ENCODE assay signal across 26 cellular contexts in the genomic region with DNA sequence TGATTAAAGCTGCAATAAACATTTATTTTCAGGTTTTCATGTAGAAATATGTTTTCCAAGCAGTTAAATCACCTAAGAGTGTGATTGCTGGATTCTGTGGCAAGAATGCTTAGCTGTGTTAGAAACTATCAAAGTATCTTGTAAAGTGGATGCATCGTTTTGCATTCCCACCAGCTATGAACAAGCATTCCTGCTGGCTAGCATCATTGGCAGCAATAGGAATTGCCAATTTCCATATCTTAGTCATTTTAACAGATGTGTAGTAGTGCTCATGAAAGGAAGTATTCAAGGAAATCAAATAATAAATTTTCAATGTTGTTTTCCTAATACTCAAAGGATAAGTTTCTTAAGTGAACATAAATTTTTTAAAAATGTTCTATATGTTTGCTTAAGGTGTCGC.
DNase-seq lines count a peak whose midpoint lies in the region; ATAC-seq, FAIRE-seq and TF ChIP-seq lines count a peak whose summit lies in the region.
"Had no signal": no experiment of that assay in that cellular context is flagged by ENCODE, and none has a peak within 500 bp of the region (broad histone marks: within the 10 kb centered on the region; RNA-seq: fewer than 3 reads in every experiment).

No MANE protein-coding gene starts in this region.

- H3K4me1 ChIP-seq in kidney (ENCODE audit: control insufficient read depth in 1 of 2, insufficient read depth in 1 of 2, low read depth in 1 of 2, low read length in 2 of 2) (no peaks in the 10 kb centered on the region), hepatocyte (ENCODE audit: insufficient read depth) (no peaks in the 10 kb centered on the region)
- H3K4me1 ChIP-seq: suprapubic skin had no signal

- no peak overlapping the region for H3K9ac ChIP-seq in kidney (ENCODE audit: low read length in 2 of 2)

- intact Hi-C loops in kidney (cut with DNase I) = no loop called here

- no peak overlapping the region for H3K4me2 ChIP-seq in hepatocyte

- FAIRE-seq in bronchial epithelial cell (lab: Jason Lieb, UNC) = no peak
- FAIRE-seq in kidney (lab: Jason Lieb, UNC) = peak; percentile 21
- FAIRE-seq: G401.6, GM12892 had no signal

- no peak overlapping the region for H3K27ac ChIP-seq in kidney (ENCODE audit: low read depth in 2 of 2, low read length in 2 of 2)
- H3K27ac ChIP-seq in hepatocyte = no peak overlapping the region
- H3K27ac ChIP-seq: skin epidermis, suprapubic skin had no signal

- H3K27me3 ChIP-seq in bronchial epithelial cell (ENCODE audit: control insufficient read depth, insufficient read depth, low read length) = no peaks in the 10 kb centered on the region
- H3K27me3 ChIP-seq in hepatocyte = no peaks in the 10 kb centered on the region
- H3K27me3 ChIP-seq: suprapubic skin had no signal

- H4K20me1 ChIP-seq in hepatocyte (ENCODE audit: insufficient read depth, poor library complexity, severe bottlenecking) = no peaks in the 10 kb centered on the region

- ATAC-seq in HG03354 (IDR thresholded peaks at IDR 0.05; ENCODE audit: poor library complexity, severe bottlenecking, unreplicated experiment) = no peak
- ATAC-seq: activated CD8-positive, alpha-beta T cell treated with anti-CD3 and anti-CD28 coated beads, Interleukin-2, amount 10 ng/mL, durations not matched to agents 7 days and 5 days; activated T-cell treated with anti-CD3 and anti-CD28 coated beads, Interleukin-2, amount 50 U/mL, for 72 hours; natural killer cell treated with Interleukin-12 subunit alpha and Interleukin-12 subunit beta and Interleukin-15 and Interleukin-18, amount 100 ng/mL, for 72 hours; T-helper 17 cell had no signal

- peak; percentile 15 for DNase-seq in AG20443 (ENCODE audit: low spot score)
- DNase-seq in M059J (ENCODE audit: low read depth) = peak; percentile 19
- DNase-seq in bronchial epithelial cell (ENCODE audit: low read depth) = peak; percentile 12
- DNase-seq in kidney = no peak
- no peak for DNase-seq in NK-92 treated with Interleukin-12 subunit alpha and Interleukin-12 subunit beta, amount 100 ng/mL, for 24 hours (lab: John Stamatoyannopoulos, UW)
- no peak for DNase-seq in NK-92 (lab: John Stamatoyannopoulos, UW; ENCODE audit: unreplicated experiment)
- no peak for DNase-seq in hepatocyte (ENCODE audit: low spot score)
- DNase-seq: activated B cell treated with CpG ODN at 0.5 μM for 24 hours; activated CD8-positive, alpha-beta T cell treated with anti-CD3 and anti-CD28 coated beads, Interleukin-2, amount 10 ng/mL, durations not matched to agents 7 days and 5 days; activated naive CD8-positive, alpha-beta T cell treated with anti-CD3 and anti-CD28 coated beads, Interleukin-2, amount 10 ng/mL, durations not matched to agents 7 days and 5 days; activated T-cell treated with anti-CD3 and anti-CD28 coated beads, Interleukin-2, amount 50 U/mL, for 72 hours; AML-193; Calu3; endodermal cell; NCI-H187; NCI-H446; SHP77; stimulated activated CD4-positive, alpha-beta T cell treated with anti-CD3 and anti-CD28 coated beads, Interleukin-4, amount 100 ng/mL, for 4 hours; stimulated activated CD8-positive, alpha-beta memory T cell treated with anti-CD3 and anti-CD28 coated beads, Interleukin-4, amount 100 ng/mL, for 48 hours; T-helper 17 cell had no signal

- no peaks in the 10 kb centered on the region for H3K79me2 ChIP-seq in hepatocyte

- no peaks in the 10 kb centered on the region for H3K9me3 ChIP-seq in kidney (ENCODE audit: control insufficient read depth in 1 of 2, low read length in 2 of 2)
- no peaks in the 10 kb centered on the region for H3K9me3 ChIP-seq in hepatocyte (ENCODE audit: low read depth)
- H3K9me3 ChIP-seq: suprapubic skin had no signal

- WGBS in hepatocyte (ENCODE audit: low lambda C conversion rate, missing lambda C conversion rate) = 81% methylated on average over 2 of the region's 2 CpGs

- H2AFZ ChIP-seq in hepatocyte = no peak overlapping the region

- H3K36me3 ChIP-seq in bronchial epithelial cell (ENCODE audit: control insufficient read depth, insufficient read depth, low read length) (no peaks in the 10 kb centered on the region), kidney (ENCODE audit: control insufficient read depth in 1 of 2, insufficient read depth in 2 of 2, low read length in 2 of 2) (no peaks in the 10 kb centered on the region), hepatocyte (replicated peaks; ENCODE audit: insufficient read depth, low read depth) (no peaks in the 10 kb centered on the region)
- H3K36me3 ChIP-seq: suprapubic skin had no signal

- no peak for TF ChIP-seq CTCF in bronchial epithelial cell (IDR thresholded peaks at IDR 0.05; ENCODE audit: insufficient read depth, low read length, severe bottlenecking)
- no peak for TF ChIP-seq CTCF in kidney (IDR thresholded peaks at IDR 0.05; ENCODE audit: borderline replicate concordance, extremely low read depth, insufficient read depth)
- TF ChIP-seq CTCF in hepatocyte (IDR thresholded peaks at IDR 0.05; ENCODE audit: poor library complexity) = no peak

- H3K4me3 ChIP-seq in bronchial epithelial cell (ENCODE audit: low read depth, low read length) = no peak overlapping the region
- H3K4me3 ChIP-seq in kidney (ENCODE audit: low read length in 2 of 2) = no peak overlapping the region
- H3K4me3 ChIP-seq in hepatocyte = no peak overlapping the region
- H3K4me3 ChIP-seq: skin epidermis, suprapubic skin had no signal

- H3K9me2 ChIP-seq in hepatocyte (replicated peaks; ENCODE audit: insufficient read depth) = no peaks in the 10 kb centered on the region

Comparison
In these comparisons a context has a peak if more than half of its experiments do, and no peak if none do; other contexts are left out.
1. DNase-seq: peak in AG20443 (single experiment), M059J (single experiment) and bronchial epithelial cell (single experiment); none in kidney (single experiment), NK-92 treated with Interleukin-12 subunit alpha and Interleukin-12 subunit beta, amount 100 ng/mL, for 24 hours (single experiment), NK-92 (single experiment) and hepatocyte (single experiment).